Comparison of ENCODE assay signal across 24 cellular contexts in genomic region chr22:45221201-45221600, GRCh38.
"Had no signal": no experiment of that assay in that cellular context is flagged by ENCODE, and none has a peak within 500 bp of the region (broad histone marks: within the 10 kb centered on the region; RNA-seq: fewer than 3 reads in every experiment).

No MANE protein-coding gene starts in this region.

- H3K9me3 ChIP-seq: heart right ventricle, mucosa of descending colon, ovary, psoas muscle, right atrium auricular region, suprapubic skin, transverse colon, vagina had no signal

- H3K9me3 Mint-ChIP-seq: activated naive CD4-positive, alpha-beta T cell treated with anti-CD3 and anti-CD28 coated beads for 36 hours; activated T-cell treated with anti-CD3 and anti-CD28 coated beads, Interleukin-2, amount 50 U/mL, for 4 hours; stimulated activated naive CD8-positive, alpha-beta T cell treated with anti-CD3 and anti-CD28 coated beads, Interleukin-15, Interleukin-2, amounts not matched to agents 100 ng/mL and 50 ng/mL, for 24 hours; T-cell had no signal

- H3K4me3 Mint-ChIP-seq: activated naive CD4-positive, alpha-beta T cell treated with anti-CD3 and anti-CD28 coated beads for 36 hours; activated T-cell treated with anti-CD3 and anti-CD28 coated beads, Interleukin-2, amount 50 U/mL, for 4 hours; stimulated activated naive CD8-positive, alpha-beta T cell treated with anti-CD3 and anti-CD28 coated beads, Interleukin-15, Interleukin-2, amounts not matched to agents 100 ng/mL and 50 ng/mL, for 24 hours; T-cell had no signal

- H3K27me3 ChIP-seq: heart right ventricle, ovary, right atrium auricular region, suprapubic skin, transverse colon, vagina had no signal

- DNase-seq: activated CD8-positive, alpha-beta memory T cell treated with anti-CD3 and anti-CD28 coated beads, Interleukin-2, amount 50 U/mL, for 48 hours; activated naive CD4-positive, alpha-beta T cell treated with anti-CD3 and anti-CD28 coated beads for 36 hours; activated T-cell treated with anti-CD3 and anti-CD28 coated beads, Interleukin-2, amount 50 U/mL, for 4 hours; amygdala; effector CD4-positive, alpha-beta T cell; erythroblast; foreskin fibroblast; heart right ventricle; islet precursor cell; left colon; mesendoderm; mucosa of descending colon; ovary; psoas muscle; stimulated activated CD4-positive, alpha-beta T cell treated with anti-CD3 and anti-CD28 coated beads, Interleukin-4, amount 100 ng/mL, for 24 hours; T-cell; transverse colon had no signal

- H3K27ac ChIP-seq: coronary artery, ovary, psoas muscle, right atrium auricular region, suprapubic skin, transverse colon, vagina had no signal

- H3K27me3 Mint-ChIP-seq: stimulated activated naive CD8-positive, alpha-beta T cell treated with anti-CD3 and anti-CD28 coated beads, Interleukin-15, Interleukin-2, amounts not matched to agents 100 ng/mL and 50 ng/mL, for 24 hours; T-cell had no signal

- FAIRE-seq: bronchial epithelial cell, endometrium had no signal

- H3K4me3 ChIP-seq: coronary artery, heart right ventricle, mucosa of descending colon, ovary, psoas muscle, right atrium auricular region, suprapubic skin, transverse colon, vagina had no signal

- H3K36me3 ChIP-seq: heart right ventricle, ovary, right atrium auricular region, suprapubic skin, transverse colon, vagina had no signal

- H3K4me1 ChIP-seq: psoas muscle had no signal

- ATAC-seq: activated T-cell treated with anti-CD3 and anti-CD28 coated beads, Interleukin-2, amount 50 U/mL, for 4 hours; heart right ventricle; left colon; mucosa of descending colon; psoas muscle; T-cell had no signal

- H3K27ac Mint-ChIP-seq: activated naive CD4-positive, alpha-beta T cell treated with anti-CD3 and anti-CD28 coated beads for 36 hours; stimulated activated naive CD8-positive, alpha-beta T cell treated with anti-CD3 and anti-CD28 coated beads, Interleukin-15, Interleukin-2, amounts not matched to agents 100 ng/mL and 50 ng/mL, for 24 hours; T-cell had no signal
